ENCODE assay signal across 15 cellular contexts in the genomic region with DNA sequence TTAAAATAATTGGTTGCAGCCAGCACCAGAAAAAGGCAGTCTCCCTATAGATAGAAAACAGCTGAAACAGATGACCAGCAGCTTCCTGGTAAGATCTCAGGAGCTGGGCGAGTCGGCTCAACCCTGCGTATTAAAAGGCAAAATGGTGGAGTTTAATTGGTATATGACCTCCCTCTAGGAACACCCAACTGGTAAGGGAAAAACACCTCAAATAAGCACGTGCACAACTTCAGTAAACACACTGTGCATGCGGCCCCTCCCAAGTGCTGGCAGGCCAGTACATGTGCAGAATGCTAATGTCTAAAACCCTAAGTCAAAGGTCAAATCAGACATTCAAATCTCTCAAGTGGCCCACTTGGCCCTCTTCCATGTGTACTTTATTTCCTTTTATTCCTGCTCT.
DNase-seq lines count a peak whose midpoint lies in the region; ATAC-seq and TF ChIP-seq lines count a peak whose summit lies in the region.
"Had no signal": no experiment of that assay in that cellular context is flagged by ENCODE, and none has a peak within 500 bp of the region (broad histone marks: within the 10 kb centered on the region; RNA-seq: fewer than 3 reads in every experiment).

No MANE protein-coding gene starts in this region.

- TF ChIP-seq CTCF in ascending aorta (IDR thresholded peaks at IDR 0.05) (no peak), gastroesophageal sphincter (IDR thresholded peaks at IDR 0.05) (no peak), nephron (IDR thresholded peaks at IDR 0.05; ENCODE audit: unreplicated experiment in 3 of 3) (no peak), vagina (IDR thresholded peaks at IDR 0.05) (no peak), MM.1S (IDR thresholded peaks at IDR 0.05; ENCODE audit: low read length) (no peak)

- DNase-seq in ascending aorta (ENCODE audit: low spot score in 2 of 2) (no peak), vagina (ENCODE audit: extremely low spot score in 2 of 2) (no peak), COLO668 (lab: John Stamatoyannopoulos, UW; ENCODE audit: unreplicated experiment) (no peak), MM.1S (no peak)
- DNase-seq: CD8-positive, alpha-beta memory T cell; DMS79 treated with DMSO at 0.1 percent for 48 hours; KBM-7; NCI-H1417 treated with DMSO at 0.1 percent for 48 hours; NCI-H1930; NCI-H2171; NCI-H446; NK-92 treated with Interleukin-12 subunit alpha and Interleukin-12 subunit beta, amount 100 ng/mL, for 24 hours had no signal

- H3K4me2 ChIP-seq in MM.1S (ENCODE audit: low read depth, low read length), result no peak overlapping the region

- H3K9me3 ChIP-seq in ascending aorta, result no peaks in the 10 kb centered on the region
- no peaks in the 10 kb centered on the region for H3K9me3 ChIP-seq in gastroesophageal sphincter
- H3K9me3 ChIP-seq in vagina, result no peaks in the 10 kb centered on the region
- H3K9me3 ChIP-seq in MM.1S (replicated peaks; ENCODE audit: insufficient read depth, low read length), result no peaks in the 10 kb centered on the region

- no peak overlapping the region for H3K4me3 ChIP-seq in ascending aorta
- no peak overlapping the region for H3K4me3 ChIP-seq in gastroesophageal sphincter
- no peak overlapping the region for H3K4me3 ChIP-seq in vagina
- no peak overlapping the region for H3K4me3 ChIP-seq in MM.1S (ENCODE audit: low read length)

- no peak overlapping the region for H3K9ac ChIP-seq in MM.1S (ENCODE audit: low read length)

- no peaks in the 10 kb centered on the region for H3K27me3 Mint-ChIP-seq in nephron (ENCODE audit: low read depth)

- H3K4me3 Mint-ChIP-seq in nephron, result no peak overlapping the region
- H3K4me3 Mint-ChIP-seq: CD8-positive, alpha-beta memory T cell had no signal

- peak overlapping the region; percentile 93 to 95 (median 94) for H3K27ac Mint-ChIP-seq in nephron
- H3K27ac Mint-ChIP-seq: CD8-positive, alpha-beta memory T cell had no signal

- H3K79me2 ChIP-seq in MM.1S (ENCODE audit: low read length), result no peaks in the 10 kb centered on the region

- H3K27ac ChIP-seq in ascending aorta, result peak overlapping the region; percentile 89 to 90
- H3K27ac ChIP-seq in gastroesophageal sphincter, result peak overlapping the region in 3 of 4 donors; percentile 18 to 83 (median 79)
- peak overlapping the region; percentile 33 for H3K27ac ChIP-seq in vagina
- H3K27ac ChIP-seq in MM.1S (ENCODE audit: low read length), result no peak overlapping the region

- no peaks in the 10 kb centered on the region for H4K20me1 ChIP-seq in MM.1S (ENCODE audit: insufficient read depth, low read length)

- H3K27me3 ChIP-seq in ascending aorta (no peaks in the 10 kb centered on the region), gastroesophageal sphincter (no peaks in the 10 kb centered on the region), vagina (no peaks in the 10 kb centered on the region), MM.1S (replicated peaks; ENCODE audit: insufficient read depth, low read length) (no peaks in the 10 kb centered on the region)

- peaks cover 9 to 73% of the 10 kb centered on the region in 2 donors for H3K4me1 ChIP-seq in ascending aorta
- peaks cover 20 to 81% (median 23%) of the 10 kb centered on the region in 3 donors for H3K4me1 ChIP-seq in gastroesophageal sphincter
- H3K4me1 ChIP-seq in vagina, result peaks cover 30% of the 10 kb centered on the region
- H3K4me1 ChIP-seq in MM.1S (ENCODE audit: low read length), result peaks cover 15% of the 10 kb centered on the region

- H2AFZ ChIP-seq in MM.1S (ENCODE audit: low read length), result no peak overlapping the region

- peaks cover 2% of the 10 kb centered on the region for H3K9me3 Mint-ChIP-seq in nephron

- no peaks in the 10 kb centered on the region for H3K36me3 ChIP-seq in ascending aorta
- H3K36me3 ChIP-seq in gastroesophageal sphincter, result no peaks in the 10 kb centered on the region
- no peaks in the 10 kb centered on the region for H3K36me3 ChIP-seq in vagina
- H3K36me3 ChIP-seq in MM.1S (replicated peaks; ENCODE audit: insufficient read depth, low read length), result no peaks in the 10 kb centered on the region

- 88 to 91% methylated on average over 5 of the region's 5 CpGs for WGBS in gastroesophageal sphincter (ENCODE audit: low coverage in 1 of 2), 2 donors

- no peak for TF ChIP-seq EP300 in gastroesophageal sphincter (IDR thresholded peaks at IDR 0.05)

- intact Hi-C loops in ascending aorta (cut with DNase I) (no loop called here), vagina (cut with DNase I) (no loop called here)

- H3K4me1 Mint-ChIP-seq in nephron, result peaks cover 71% of the 10 kb centered on the region
- H3K4me1 Mint-ChIP-seq: CD8-positive, alpha-beta memory T cell had no signal

- H3K9me2 ChIP-seq in MM.1S (replicated peaks; ENCODE audit: insufficient read depth, low read length), result no peaks in the 10 kb centered on the region

- ATAC-seq in gastroesophageal sphincter (no peak), GM18870 (IDR thresholded peaks at IDR 0.05; ENCODE audit: unreplicated experiment) (no peak)

- H3F3A ChIP-seq in MM.1S (ENCODE audit: insufficient read depth, low read length), result 0 out of 2 replicates have a peak, but pooled peaks cover 8% of the 10 kb centered on the region

- TF ChIP-seq POLR2A in gastroesophageal sphincter (IDR thresholded peaks at IDR 0.05) (no peak), vagina (IDR thresholded peaks at IDR 0.05) (no peak)

- H3K36me3 Mint-ChIP-seq in nephron (ENCODE audit: low read depth), result peaks cover 6% of the 10 kb centered on the region
- H3K36me3 Mint-ChIP-seq: CD8-positive, alpha-beta memory T cell had no signal
